15 cellular contexts compared by ENCODE assay signal in genomic region chr2:66582364-66582974, GRCh38.
DNase-seq lines count a peak whose midpoint lies in the region; ATAC-seq, FAIRE-seq and TF ChIP-seq lines count a peak whose summit lies in the region.
"Had no signal": no experiment of that assay in that cellular context is flagged by ENCODE, and none has a peak within 500 bp of the region (broad histone marks: within the 10 kb centered on the region; RNA-seq: fewer than 3 reads in every experiment).

No MANE protein-coding gene starts in this region.

- peaks cover 9% of the 10 kb centered on the region for H3K4me1 Mint-ChIP-seq in CD14-positive monocyte
- H3K4me1 Mint-ChIP-seq: activated naive CD4-positive, alpha-beta T cell treated with anti-CD3 and anti-CD28 coated beads, Interleukin-2, amount 10 ng/mL, durations not matched to agents 7 days and 5 days had no signal

- no peak overlapping the region for H3K27ac Mint-ChIP-seq in CD14-positive monocyte
- H3K27ac Mint-ChIP-seq: activated naive CD4-positive, alpha-beta T cell treated with anti-CD3 and anti-CD28 coated beads, Interleukin-2, amount 10 ng/mL, durations not matched to agents 7 days and 5 days; naive B cell had no signal

- no peak overlapping the region for H3K4me3 Mint-ChIP-seq in CD14-positive monocyte
- H3K4me3 Mint-ChIP-seq: activated naive CD4-positive, alpha-beta T cell treated with anti-CD3 and anti-CD28 coated beads, Interleukin-2, amount 10 ng/mL, durations not matched to agents 7 days and 5 days had no signal

- POLR2A ChIA-PET in A673 (lab: Charles Lee; ENCODE audit: low non-redundant PET): no interaction called here

- H3K9me3 ChIP-seq in A673 (ENCODE audit: low read depth, low read length, poor library complexity, severe bottlenecking) (no peaks in the 10 kb centered on the region), adipocyte (ENCODE audit: control insufficient read depth, low read length) (no peaks in the 10 kb centered on the region)
- H3K9me3 ChIP-seq: right atrium auricular region, SK-N-SH had no signal

- no peak for ATAC-seq in GM21529 (IDR thresholded peaks at IDR 0.05; ENCODE audit: unreplicated experiment)
- no peak for ATAC-seq in Right ventricle myocardium inferior

- no TSS peak for BruUV-seq in A673 (replicated peaks; lab: Mats Ljungman, UMichigan)

- intact Hi-C loops in A673 (cut with micrococcal nuclease; ENCODE audit: unreplicated experiment): loop anchor here (5.0 kb wide), 1 partner anchor 895 kb away; no protein-coding TSS in a partner anchor
- intact Hi-C loops in Right ventricle myocardium inferior (cut with DNase I): no loop called here
- intact Hi-C loops in CD14-positive monocyte (cut with micrococcal nuclease): no loop called here

- H3K4me3 ChIP-seq in A673 (ENCODE audit: low read depth, low read length, poor library complexity, severe bottlenecking) (peak overlapping the region; percentile 65), adipocyte (ENCODE audit: low read length) (peak overlapping the region; percentile 82), fibroblast of villous mesenchyme (ENCODE audit: low read depth, low read length) (peak overlapping the region; percentile 62), rectal smooth muscle tissue (ENCODE audit: low read length) (peak overlapping the region; percentile 65)
- H3K4me3 ChIP-seq: right atrium auricular region had no signal

- FAIRE-seq in D721Med (lab: Jason Lieb, UNC): no peak

- no peak for DNase-seq in A673 (ENCODE audit: low spot score)
- no peak for DNase-seq in adipocyte (ENCODE audit: low read depth)
- DNase-seq in fibroblast of villous mesenchyme (ENCODE audit: low read depth): no peak
- no peak for DNase-seq in D721Med (ENCODE audit: insufficient read length, low spot score)
- no peak for DNase-seq in Right ventricle myocardium inferior (ENCODE audit: missing footprints)
- no peak for DNase-seq in CD14-positive monocyte (ENCODE audit: low spot score)
- DNase-seq: ACHN; activated naive CD4-positive, alpha-beta T cell treated with anti-CD3 and anti-CD28 coated beads, Interleukin-2, amount 10 ng/mL, durations not matched to agents 7 days and 5 days; naive B cell; NCI-H2171; SK-N-SH; stimulated activated naive CD4-positive, alpha-beta T cell treated with Interleukin-2 at 50 U/mL for 16 hours had no signal

- H3K27me3 ChIP-seq in A673 (replicated peaks; ENCODE audit: insufficient read depth, low read depth, low read length, poor library complexity) (no peaks in the 10 kb centered on the region), adipocyte (replicated peaks; ENCODE audit: control insufficient read depth, insufficient read depth, low read length) (peaks cover 9% of the 10 kb centered on the region), rectal smooth muscle tissue (ENCODE audit: control insufficient read depth, insufficient read depth, low read length) (peaks cover 13% of the 10 kb centered on the region)

- no peaks in the 10 kb centered on the region for H3K36me3 ChIP-seq in A673 (ENCODE audit: insufficient read depth, low read length, poor library complexity, severe bottlenecking)
- no peaks in the 10 kb centered on the region for H3K36me3 ChIP-seq in adipocyte (ENCODE audit: control insufficient read depth, insufficient read depth, low read length, severe bottlenecking)
- no peaks in the 10 kb centered on the region for H3K36me3 ChIP-seq in rectal smooth muscle tissue (ENCODE audit: control insufficient read depth, insufficient read depth, low read length)
- H3K36me3 ChIP-seq: right atrium auricular region had no signal

- peak overlapping the region; percentile 71 for H3K9ac ChIP-seq in adipocyte (ENCODE audit: low read length)
- H3K9ac ChIP-seq in rectal smooth muscle tissue (ENCODE audit: low read length): peak overlapping the region; percentile 80
- H3K9ac ChIP-seq: SK-N-SH had no signal

- peaks cover 0 to 8% (median 5%) of the 10 kb centered on the region in 7 donors for H3K9me3 Mint-ChIP-seq in CD14-positive monocyte
- H3K9me3 Mint-ChIP-seq: activated naive CD4-positive, alpha-beta T cell treated with anti-CD3 and anti-CD28 coated beads, Interleukin-2, amount 10 ng/mL, durations not matched to agents 7 days and 5 days had no signal

- H3K4me1 ChIP-seq in A673 (ENCODE audit: insufficient read depth, low read length, poor library complexity, severe bottlenecking) (peaks cover 56% of the 10 kb centered on the region), adipocyte (ENCODE audit: control insufficient read depth, insufficient read depth, low read length) (peaks cover 14% of the 10 kb centered on the region), rectal smooth muscle tissue (ENCODE audit: control insufficient read depth, insufficient read depth, low read length) (peaks cover 8% of the 10 kb centered on the region)

- H3K36me3 Mint-ChIP-seq in CD14-positive monocyte: no peaks in the 10 kb centered on the region
- H3K36me3 Mint-ChIP-seq: naive B cell had no signal

- H3K27me3 Mint-ChIP-seq in CD14-positive monocyte (ENCODE audit: low read depth in 3 of 3): peaks cover 9 to 34% (median 10%) of the 10 kb centered on the region in 3 donors

- CTCF ChIA-PET in A673 (lab: Charles Lee): no interaction called here

- no peak for TF ChIP-seq CTCF in A673 (conservative IDR thresholded peaks at IDR 0.05; ENCODE audit: low read depth, low read length)
- no peak for TF ChIP-seq CTCF in fibroblast of villous mesenchyme (IDR thresholded peaks at IDR 0.05; ENCODE audit: insufficient read depth, low read depth, low read length)
- TF ChIP-seq CTCF in D721Med (IDR thresholded peaks at IDR 0.05; ENCODE audit: insufficient read depth, missing control alignments): no peak
- TF ChIP-seq CTCF in CD14-positive monocyte (IDR thresholded peaks at IDR 0.05): no peak

- H3K27ac ChIP-seq in A673 (ENCODE audit: low read depth, low read length, poor library complexity, severe bottlenecking) (peak overlapping the region; percentile 92), rectal smooth muscle tissue (ENCODE audit: low read depth, low read length) (peak overlapping the region; percentile 99)
- H3K27ac ChIP-seq: right atrium auricular region had no signal
